In the genomic region with DNA sequence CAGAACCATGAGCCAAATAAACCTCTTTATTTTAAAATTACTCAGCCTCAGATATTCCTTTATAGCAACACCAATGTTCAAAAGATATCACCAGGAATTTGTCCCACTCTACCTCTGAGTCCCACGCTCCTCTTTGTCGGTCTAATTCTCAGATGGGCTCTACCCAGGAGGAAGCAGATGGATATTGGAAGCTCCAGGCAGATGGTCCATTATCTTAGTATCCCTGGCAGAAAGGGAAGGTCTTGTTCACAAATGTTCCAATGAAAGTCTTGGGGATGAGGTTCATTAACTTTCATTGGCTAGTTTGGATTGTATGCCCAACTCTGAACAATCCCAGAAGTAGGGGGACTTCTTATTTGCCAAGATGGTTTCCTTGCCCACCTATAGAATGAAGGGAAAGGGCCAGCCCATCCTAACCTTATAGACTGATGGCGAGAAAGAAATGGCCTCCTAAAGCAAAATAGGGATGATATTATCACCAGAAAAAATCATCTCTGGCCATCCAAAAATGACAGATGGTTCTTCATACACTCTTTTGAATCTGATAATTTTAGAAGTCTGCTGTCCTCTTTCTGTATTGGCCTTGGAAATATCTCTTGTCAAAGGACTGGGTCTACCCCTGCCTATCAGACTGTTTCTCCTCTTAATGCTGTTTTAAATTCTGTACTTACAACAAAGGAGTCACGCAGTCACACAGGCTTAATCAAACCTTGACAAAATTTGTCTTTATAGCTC, we compare ENCODE assay signal across 7 cellular contexts.
"Had no signal": no experiment of that assay in that cellular context is flagged by ENCODE, and none has a peak within 500 bp of the region (broad histone marks: within the 10 kb centered on the region; RNA-seq: fewer than 3 reads in every experiment).

No MANE protein-coding gene starts in this region.

- H3K27ac Mint-ChIP-seq: GM23338, H9 had no signal

- ATAC-seq: GM23338, HepG2, K562 had no signal

- H3K4me3 Mint-ChIP-seq: GM23338, H9 had no signal

- DNase-seq: H9, HCEC 1CT, IMR-90, KG1 had no signal
